1 cellular context compared by ENCODE assay signal in the genomic region with DNA sequence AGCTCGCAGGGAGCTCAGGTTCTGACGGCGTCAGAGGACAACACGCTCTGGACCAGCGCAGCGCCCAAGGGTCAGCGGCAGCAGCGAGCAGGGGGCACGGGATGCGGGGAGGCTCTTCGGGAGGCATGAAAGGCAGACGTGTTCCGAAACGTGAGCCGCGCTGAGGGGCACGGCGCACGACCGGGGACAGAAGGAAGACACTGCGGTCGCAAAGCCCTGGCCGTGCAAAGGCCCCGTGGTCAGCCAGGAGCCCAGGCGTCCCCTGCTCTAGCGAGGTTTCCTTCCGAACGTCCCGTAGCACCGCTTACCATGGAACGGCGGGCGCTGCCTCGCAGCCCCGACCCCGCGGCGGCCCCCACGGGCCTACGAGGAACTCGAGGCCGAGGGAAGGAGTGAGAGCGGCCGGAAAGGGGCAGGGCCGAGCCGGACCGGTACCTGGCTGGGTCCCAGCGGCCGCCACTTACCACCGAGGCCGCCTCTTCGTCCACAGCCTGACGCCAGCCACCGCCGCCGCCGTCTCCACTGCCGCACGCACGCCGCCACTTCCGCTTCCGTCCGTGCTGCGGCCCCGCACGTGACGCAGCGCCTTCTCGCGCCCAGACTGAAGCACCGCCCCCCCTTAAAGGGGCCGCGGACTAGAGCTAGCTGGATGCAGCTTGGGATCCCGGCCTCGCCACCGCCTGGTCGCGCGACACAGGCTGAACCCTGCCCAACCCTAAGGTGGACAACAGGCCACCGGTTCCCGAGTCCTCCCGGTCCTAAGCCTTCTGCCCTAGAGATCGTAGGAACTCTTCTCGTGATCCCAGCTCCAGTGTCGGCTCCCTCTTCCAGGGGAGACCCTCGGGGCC.
TF ChIP-seq lines count a peak whose summit lies in the region.

No MANE protein-coding gene starts in this region.

TF ChIP-seq in HepG2, 621 proteins besides CTCF, POLR2A, EP300 and RAD21 (continued from another document and continues in another):
- TF ChIP-seq, protein P1, sequence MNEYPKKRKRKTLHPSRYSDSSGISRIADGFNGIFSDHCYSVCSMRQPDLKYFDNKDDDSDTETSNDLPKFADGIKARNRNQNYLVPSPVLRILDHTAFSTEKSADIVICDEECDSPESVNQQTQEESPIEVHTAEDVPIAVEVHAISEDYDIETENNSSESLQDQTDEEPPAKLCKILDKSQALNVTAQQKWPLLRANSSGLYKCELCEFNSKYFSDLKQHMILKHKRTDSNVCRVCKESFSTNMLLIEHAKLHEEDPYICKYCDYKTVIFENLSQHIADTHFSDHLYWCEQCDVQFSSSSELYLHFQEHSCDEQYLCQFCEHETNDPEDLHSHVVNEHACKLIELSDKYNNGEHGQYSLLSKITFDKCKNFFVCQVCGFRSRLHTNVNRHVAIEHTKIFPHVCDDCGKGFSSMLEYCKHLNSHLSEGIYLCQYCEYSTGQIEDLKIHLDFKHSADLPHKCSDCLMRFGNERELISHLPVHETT (CRISPR knock-in tag; conservative IDR thresholded peaks at IDR 0.05), result peak; percentile 79; the same call in 1 of the 2 replicates
- TF ChIP-seq ZNF317 (CRISPR knock-in tag; IDR thresholded peaks at IDR 0.05) (no peak), MTA3 (CRISPR knock-in tag; IDR thresholded peaks at IDR 0.05) (no peak), ZFP36 (IDR thresholded peaks at IDR 0.05; ENCODE audit: borderline replicate concordance, low read depth, low read length, partially characterized antibody) (no peak), EEA1 (CRISPR knock-in tag; IDR thresholded peaks at IDR 0.05; ENCODE audit: borderline replicate concordance) (peak; percentile 94), ZBTB1 (CRISPR knock-in tag; IDR thresholded peaks at IDR 0.05; ENCODE audit: borderline replicate concordance) (no peak), ZNF850 (CRISPR knock-in tag; conservative IDR thresholded peaks at IDR 0.05) (no peak), ZNF678 (CRISPR knock-in tag; IDR thresholded peaks at IDR 0.05) (0 out of 2 replicates have a peak, but pooled peaks have one; percentile 68), ZNF547 (CRISPR knock-in tag; IDR thresholded peaks at IDR 0.05) (peak; percentile 71), CHD4 (IDR thresholded peaks at IDR 0.05; ENCODE audit: borderline replicate concordance, low read length) (no peak), MEF2D (CRISPR knock-in tag; IDR thresholded peaks at IDR 0.05) (0 out of 2 replicates have a peak, but pooled peaks have one; percentile 76), ZNF143 (CRISPR knock-in tag; IDR thresholded peaks at IDR 0.05) (no peak), FOXC1 (CRISPR knock-in tag; IDR thresholded peaks at IDR 0.05; ENCODE audit: borderline replicate concordance) (peak; percentile 91), HNF4G (IDR thresholded peaks at IDR 0.05; ENCODE audit: borderline replicate concordance, low read depth, low read length) (no peak), HNF4G (CRISPR knock-in tag; IDR thresholded peaks at IDR 0.05; ENCODE audit: borderline replicate concordance, low read depth) (no peak), ZNF550 (CRISPR knock-in tag; IDR thresholded peaks at IDR 0.05; ENCODE audit: borderline replicate concordance) (no peak), SYNCRIP (IDR thresholded peaks at IDR 0.05; ENCODE audit: insufficient read depth, low read depth, low read length) (no peak)
- TF ChIP-seq, protein P2, sequence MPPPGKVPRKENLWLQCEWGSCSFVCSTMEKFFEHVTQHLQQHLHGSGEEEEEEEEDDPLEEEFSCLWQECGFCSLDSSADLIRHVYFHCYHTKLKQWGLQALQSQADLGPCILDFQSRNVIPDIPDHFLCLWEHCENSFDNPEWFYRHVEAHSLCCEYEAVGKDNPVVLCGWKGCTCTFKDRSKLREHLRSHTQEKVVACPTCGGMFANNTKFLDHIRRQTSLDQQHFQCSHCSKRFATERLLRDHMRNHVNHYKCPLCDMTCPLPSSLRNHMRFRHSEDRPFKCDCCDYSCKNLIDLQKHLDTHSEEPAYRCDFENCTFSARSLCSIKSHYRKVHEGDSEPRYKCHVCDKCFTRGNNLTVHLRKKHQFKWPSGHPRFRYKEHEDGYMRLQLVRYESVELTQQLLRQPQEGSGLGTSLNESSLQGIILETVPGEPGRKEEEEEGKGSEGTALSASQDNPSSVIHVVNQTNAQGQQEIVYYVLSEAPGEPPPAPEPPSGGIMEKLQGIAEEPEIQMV (CRISPR knock-in tag; IDR thresholded peaks at IDR 0.05; ENCODE audit: low read depth), result no peak
- TF ChIP-seq, protein P3, sequence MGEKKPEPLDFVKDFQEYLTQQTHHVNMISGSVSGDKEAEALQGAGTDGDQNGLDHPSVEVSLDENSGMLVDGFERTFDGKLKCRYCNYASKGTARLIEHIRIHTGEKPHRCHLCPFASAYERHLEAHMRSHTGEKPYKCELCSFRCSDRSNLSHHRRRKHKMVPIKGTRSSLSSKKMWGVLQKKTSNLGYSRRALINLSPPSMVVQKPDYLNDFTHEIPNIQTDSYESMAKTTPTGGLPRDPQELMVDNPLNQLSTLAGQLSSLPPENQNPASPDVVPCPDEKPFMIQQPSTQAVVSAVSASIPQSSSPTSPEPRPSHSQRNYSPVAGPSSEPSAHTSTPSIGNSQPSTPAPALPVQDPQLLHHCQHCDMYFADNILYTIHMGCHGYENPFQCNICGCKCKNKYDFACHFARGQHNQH (CRISPR knock-in tag; IDR thresholded peaks at IDR 0.05), result no peak
- TF ChIP-seq, protein P4, sequence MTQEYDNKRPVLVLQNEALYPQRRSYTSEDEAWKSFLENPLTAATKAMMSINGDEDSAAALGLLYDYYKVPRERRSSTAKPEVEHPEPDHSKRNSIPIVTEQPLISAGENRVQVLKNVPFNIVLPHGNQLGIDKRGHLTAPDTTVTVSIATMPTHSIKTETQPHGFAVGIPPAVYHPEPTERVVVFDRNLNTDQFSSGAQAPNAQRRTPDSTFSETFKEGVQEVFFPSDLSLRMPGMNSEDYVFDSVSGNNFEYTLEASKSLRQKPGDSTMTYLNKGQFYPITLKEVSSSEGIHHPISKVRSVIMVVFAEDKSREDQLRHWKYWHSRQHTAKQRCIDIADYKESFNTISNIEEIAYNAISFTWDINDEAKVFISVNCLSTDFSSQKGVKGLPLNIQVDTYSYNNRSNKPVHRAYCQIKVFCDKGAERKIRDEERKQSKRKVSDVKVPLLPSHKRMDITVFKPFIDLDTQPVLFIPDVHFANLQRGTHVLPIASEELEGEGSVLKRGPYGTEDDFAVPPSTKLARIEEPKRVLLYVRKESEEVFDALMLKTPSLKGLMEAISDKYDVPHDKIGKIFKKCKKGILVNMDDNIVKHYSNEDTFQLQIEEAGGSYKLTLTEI (CRISPR knock-in tag; conservative IDR thresholded peaks at IDR 0.05), result no peak
- TF ChIP-seq, protein P5, sequence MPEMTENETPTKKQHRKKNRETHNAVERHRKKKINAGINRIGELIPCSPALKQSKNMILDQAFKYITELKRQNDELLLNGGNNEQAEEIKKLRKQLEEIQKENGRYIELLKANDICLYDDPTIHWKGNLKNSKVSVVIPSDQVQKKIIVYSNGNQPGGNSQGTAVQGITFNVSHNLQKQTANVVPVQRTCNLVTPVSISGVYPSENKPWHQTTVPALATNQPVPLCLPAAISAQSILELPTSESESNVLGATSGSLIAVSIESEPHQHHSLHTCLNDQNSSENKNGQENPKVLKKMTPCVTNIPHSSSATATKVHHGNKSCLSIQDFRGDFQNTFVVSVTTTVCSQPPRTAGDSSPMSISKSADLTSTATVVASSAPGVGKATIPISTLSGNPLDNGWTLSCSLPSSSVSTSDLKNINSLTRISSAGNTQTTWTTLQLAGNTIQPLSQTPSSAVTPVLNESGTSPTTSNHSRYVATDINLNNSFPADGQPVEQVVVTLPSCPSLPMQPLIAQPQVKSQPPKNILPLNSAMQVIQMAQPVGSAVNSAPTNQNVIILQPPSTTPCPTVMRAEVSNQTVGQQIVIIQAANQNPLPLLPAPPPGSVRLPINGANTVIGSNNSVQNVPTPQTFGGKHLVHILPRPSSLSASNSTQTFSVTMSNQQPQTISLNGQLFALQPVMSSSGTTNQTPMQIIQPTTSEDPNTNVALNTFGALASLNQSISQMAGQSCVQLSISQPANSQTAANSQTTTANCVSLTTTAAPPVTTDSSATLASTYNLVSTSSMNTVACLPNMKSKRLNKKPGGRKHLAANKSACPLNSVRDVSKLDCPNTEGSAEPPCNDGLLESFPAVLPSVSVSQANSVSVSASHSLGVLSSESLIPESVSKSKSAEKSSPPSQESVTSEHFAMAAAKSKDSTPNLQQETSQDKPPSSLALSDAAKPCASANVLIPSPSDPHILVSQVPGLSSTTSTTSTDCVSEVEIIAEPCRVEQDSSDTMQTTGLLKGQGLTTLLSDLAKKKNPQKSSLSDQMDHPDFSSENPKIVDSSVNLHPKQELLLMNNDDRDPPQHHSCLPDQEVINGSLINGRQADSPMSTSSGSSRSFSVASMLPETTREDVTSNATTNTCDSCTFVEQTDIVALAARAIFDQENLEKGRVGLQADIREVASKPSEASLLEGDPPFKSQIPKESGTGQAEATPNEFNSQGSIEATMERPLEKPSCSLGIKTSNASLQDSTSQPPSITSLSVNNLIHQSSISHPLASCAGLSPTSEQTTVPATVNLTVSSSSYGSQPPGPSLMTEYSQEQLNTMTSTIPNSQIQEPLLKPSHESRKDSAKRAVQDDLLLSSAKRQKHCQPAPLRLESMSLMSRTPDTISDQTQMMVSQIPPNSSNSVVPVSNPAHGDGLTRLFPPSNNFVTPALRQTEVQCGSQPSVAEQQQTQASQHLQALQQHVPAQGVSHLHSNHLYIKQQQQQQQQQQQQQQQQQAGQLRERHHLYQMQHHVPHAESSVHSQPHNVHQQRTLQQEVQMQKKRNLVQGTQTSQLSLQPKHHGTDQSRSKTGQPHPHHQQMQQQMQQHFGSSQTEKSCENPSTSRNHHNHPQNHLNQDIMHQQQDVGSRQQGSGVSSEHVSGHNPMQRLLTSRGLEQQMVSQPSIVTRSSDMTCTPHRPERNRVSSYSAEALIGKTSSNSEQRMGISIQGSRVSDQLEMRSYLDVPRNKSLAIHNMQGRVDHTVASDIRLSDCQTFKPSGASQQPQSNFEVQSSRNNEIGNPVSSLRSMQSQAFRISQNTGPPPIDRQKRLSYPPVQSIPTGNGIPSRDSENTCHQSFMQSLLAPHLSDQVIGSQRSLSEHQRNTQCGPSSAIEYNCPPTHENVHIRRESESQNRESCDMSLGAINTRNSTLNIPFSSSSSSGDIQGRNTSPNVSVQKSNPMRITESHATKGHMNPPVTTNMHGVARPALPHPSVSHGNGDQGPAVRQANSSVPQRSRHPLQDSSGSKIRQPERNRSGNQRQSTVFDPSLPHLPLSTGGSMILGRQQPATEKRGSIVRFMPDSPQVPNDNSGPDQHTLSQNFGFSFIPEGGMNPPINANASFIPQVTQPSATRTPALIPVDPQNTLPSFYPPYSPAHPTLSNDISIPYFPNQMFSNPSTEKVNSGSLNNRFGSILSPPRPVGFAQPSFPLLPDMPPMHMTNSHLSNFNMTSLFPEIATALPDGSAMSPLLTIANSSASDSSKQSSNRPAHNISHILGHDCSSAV (CRISPR knock-in tag; IDR thresholded peaks at IDR 0.05; ENCODE audit: borderline replicate concordance), result no peak; the same call in 1 of the 2 replicates
- TF ChIP-seq, protein P6, sequence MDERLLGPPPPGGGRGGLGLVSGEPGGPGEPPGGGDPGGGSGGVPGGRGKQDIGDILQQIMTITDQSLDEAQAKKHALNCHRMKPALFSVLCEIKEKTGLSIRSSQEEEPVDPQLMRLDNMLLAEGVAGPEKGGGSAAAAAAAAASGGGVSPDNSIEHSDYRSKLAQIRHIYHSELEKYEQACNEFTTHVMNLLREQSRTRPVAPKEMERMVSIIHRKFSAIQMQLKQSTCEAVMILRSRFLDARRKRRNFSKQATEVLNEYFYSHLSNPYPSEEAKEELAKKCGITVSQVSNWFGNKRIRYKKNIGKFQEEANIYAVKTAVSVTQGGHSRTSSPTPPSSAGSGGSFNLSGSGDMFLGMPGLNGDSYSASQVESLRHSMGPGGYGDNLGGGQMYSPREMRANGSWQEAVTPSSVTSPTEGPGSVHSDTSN (CRISPR knock-in tag; IDR thresholded peaks at IDR 0.05), result no peak
- TF ChIP-seq, protein P7, sequence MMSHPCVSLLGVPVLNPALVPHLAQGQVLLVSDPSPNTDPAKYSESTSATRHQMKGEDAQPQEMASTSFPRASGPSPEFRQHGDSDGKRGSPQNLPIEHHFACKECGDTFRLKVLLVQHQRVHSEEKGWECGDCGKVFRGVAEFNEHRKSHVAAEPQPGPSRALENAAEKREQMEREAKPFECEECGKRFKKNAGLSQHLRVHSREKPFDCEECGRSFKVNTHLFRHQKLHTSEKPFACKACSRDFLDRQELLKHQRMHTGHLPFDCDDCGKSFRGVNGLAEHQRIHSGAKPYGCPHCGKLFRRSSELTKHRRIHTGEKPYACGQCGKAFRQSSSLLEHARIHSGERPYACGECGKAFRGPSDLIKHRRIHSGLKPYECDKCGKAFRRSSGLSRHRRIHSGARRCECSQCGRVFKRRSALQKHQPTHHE (CRISPR knock-in tag; IDR thresholded peaks at IDR 0.05; ENCODE audit: borderline replicate concordance), result peak; percentile 52; the same call in 1 of the 2 replicates
- TF ChIP-seq, protein P8, sequence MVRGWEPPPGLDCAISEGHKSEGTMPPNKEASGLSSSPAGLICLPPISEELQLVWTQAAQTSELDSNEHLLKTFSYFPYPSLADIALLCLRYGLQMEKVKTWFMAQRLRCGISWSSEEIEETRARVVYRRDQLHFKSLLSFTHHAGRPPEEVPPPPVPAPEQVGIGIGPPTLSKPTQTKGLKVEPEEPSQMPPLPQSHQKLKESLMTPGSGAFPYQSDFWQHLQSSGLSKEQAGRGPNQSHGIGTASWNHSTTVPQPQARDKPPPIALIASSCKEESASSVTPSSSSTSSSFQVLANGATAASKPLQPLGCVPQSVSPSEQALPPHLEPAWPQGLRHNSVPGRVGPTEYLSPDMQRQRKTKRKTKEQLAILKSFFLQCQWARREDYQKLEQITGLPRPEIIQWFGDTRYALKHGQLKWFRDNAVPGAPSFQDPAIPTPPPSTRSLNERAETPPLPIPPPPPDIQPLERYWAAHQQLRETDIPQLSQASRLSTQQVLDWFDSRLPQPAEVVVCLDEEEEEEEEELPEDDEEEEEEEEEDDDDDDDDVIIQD (CRISPR knock-in tag; IDR thresholded peaks at IDR 0.05; ENCODE audit: low read depth), result peak; percentile 36; the same call in 1 of the 2 replicates
